21 cellular contexts compared by ENCODE assay signal in the genomic region with DNA sequence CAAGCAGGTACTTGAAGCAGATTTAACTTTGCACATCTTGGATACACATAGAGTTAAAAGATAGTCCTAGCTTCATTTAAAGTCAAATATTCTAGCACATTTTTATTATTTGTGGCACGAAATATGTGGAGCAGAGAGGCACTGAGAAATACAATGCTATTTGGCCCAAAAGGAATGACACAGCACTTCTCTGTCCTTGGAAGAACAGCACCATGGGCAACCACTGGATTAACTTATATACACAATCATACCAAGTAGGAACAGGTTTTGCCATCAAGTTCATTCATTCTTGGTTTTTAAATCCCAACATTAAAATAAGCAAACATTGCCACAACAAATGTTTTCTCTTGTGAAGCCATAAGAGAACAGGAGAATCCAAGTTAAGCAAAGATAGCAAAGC. TPM values are rescaled to one million over a fixed set of nuclear protein-coding genes. Genes with fewer than 3 reads are reported as not detected.
A peak's percentile ranks its signal among the peaks of the same experiment; 100 is the strongest.
DNase-seq lines count a peak whose midpoint lies in the region; ATAC-seq, FAIRE-seq and TF ChIP-seq lines count a peak whose summit lies in the region.
"Had no signal": no experiment of that assay in that cellular context is flagged by ENCODE, and none has a peak within 500 bp of the region (broad histone marks: within the 10 kb centered on the region; RNA-seq: fewer than 3 reads in every experiment).

No MANE protein-coding gene starts in this region.

- intact Hi-C loops in adrenal gland (cut with DNase I), result no loop called here

- dilution Hi-C loops in keratinocyte (cut with MboI; ENCODE audit: extremely low pct_ligation_motif_present, low sequenced_read_pairs), result no loop called here

- no peaks in the 10 kb centered on the region for H3K36me3 ChIP-seq in keratinocyte (ENCODE audit: control insufficient read depth in 2 of 2, extremely low read depth in 1 of 2, insufficient read depth in 2 of 2, low read length in 2 of 2)
- H3K36me3 ChIP-seq in adrenal gland (replicated peaks in 1 of 2), result no peaks in the 10 kb centered on the region
- H3K36me3 ChIP-seq: BLaER1, MG63 had no signal

- CTCF ChIA-PET in activated CD8-positive, alpha-beta memory T cell treated with anti-CD3 and anti-CD28 coated beads, Interleukin-2, amount 10 ng/mL, durations not matched to agents 7 days and 5 days (lab: Charles Lee), result interaction anchor here (1.7 kb wide), 1 partner anchor 10 kb away, joined by 5 read pairs; no protein-coding TSS in a partner anchor

- ATAC-seq in GM21390 (IDR thresholded peaks at IDR 0.05; ENCODE audit: unreplicated experiment), result no peak
- no peak for ATAC-seq in activated CD8-positive, alpha-beta memory T cell treated with anti-CD3 and anti-CD28 coated beads, Interleukin-2, amount 10 ng/mL, durations not matched to agents 7 days and 5 days
- ATAC-seq: GM12878 had no signal

- H3K27ac Mint-ChIP-seq in activated CD8-positive, alpha-beta memory T cell treated with anti-CD3 and anti-CD28 coated beads, Interleukin-2, amount 10 ng/mL, durations not matched to agents 7 days and 5 days, result no peak overlapping the region
- H3K27ac Mint-ChIP-seq: CD4-positive, alpha-beta memory T cell had no signal

- H3K4me1 ChIP-seq in keratinocyte (ENCODE audit: control insufficient read depth, extremely low read depth, insufficient read depth, low read length) (peaks cover 8% of the 10 kb centered on the region), adrenal gland (replicated peaks in 1 of 2) (no peaks in the 10 kb centered on the region)
- H3K4me1 ChIP-seq: BLaER1 had no signal

- H3K4me2 ChIP-seq in keratinocyte (ENCODE audit: control insufficient read depth, extremely low read depth, insufficient read depth, low read depth, low read length), result no peak overlapping the region
- H3K4me2 ChIP-seq: BLaER1 had no signal

- FAIRE-seq in GM19239 (lab: Jason Lieb, UNC) (peak; percentile 68), keratinocyte (lab: Jason Lieb, UNC) (no peak)
- FAIRE-seq: GM12878 had no signal

- H4K20me1 ChIP-seq in keratinocyte (ENCODE audit: control insufficient read depth, extremely low read depth, insufficient read depth, low read length), result no peaks in the 10 kb centered on the region
- H4K20me1 ChIP-seq: BLaER1 had no signal

- no peaks in the 10 kb centered on the region for H3K36me3 Mint-ChIP-seq in activated CD8-positive, alpha-beta memory T cell treated with anti-CD3 and anti-CD28 coated beads, Interleukin-2, amount 10 ng/mL, durations not matched to agents 7 days and 5 days
- H3K36me3 Mint-ChIP-seq: CD4-positive, alpha-beta memory T cell had no signal

- no peak for DNase-seq in GM19239 (ENCODE audit: insufficient read length, low spot score)
- peak; percentile 11 for DNase-seq in LHCN-M2 (ENCODE audit: low read depth)
- peak; percentile 17 for DNase-seq in epithelial cell of esophagus (ENCODE audit: low read depth)
- DNase-seq in keratinocyte (ENCODE audit: low read depth, low spot score), result no peak
- DNase-seq in activated CD8-positive, alpha-beta memory T cell treated with anti-CD3 and anti-CD28 coated beads, Interleukin-2, amount 10 ng/mL, durations not matched to agents 7 days and 5 days, result no peak
- no peak for DNase-seq in adrenal gland
- DNase-seq: CD4-positive, alpha-beta memory T cell; DMS153; EL; H7; Karpas-422; MG63; NCI-H1048; NCI-H1436; NCI-H1930; NCI-H226; NCI-H524 had no signal

- no peaks in the 10 kb centered on the region for H3K79me2 ChIP-seq in keratinocyte (ENCODE audit: control insufficient read depth, insufficient read depth, low read length)

- 67 to 79% (median 71%) methylated on average over 1 of the region's 1 CpG for WGBS in adrenal gland, 4 donors

- peaks cover 4% of the 10 kb centered on the region for H3K27me3 Mint-ChIP-seq in activated CD8-positive, alpha-beta memory T cell treated with anti-CD3 and anti-CD28 coated beads, Interleukin-2, amount 10 ng/mL, durations not matched to agents 7 days and 5 days

- H3K27ac ChIP-seq in keratinocyte (ENCODE audit: control insufficient read depth, insufficient read depth, low read length) (no peak overlapping the region), adrenal gland (no peak overlapping the region)
- H3K27ac ChIP-seq: BLaER1 had no signal

- H3K4me1 Mint-ChIP-seq in activated CD8-positive, alpha-beta memory T cell treated with anti-CD3 and anti-CD28 coated beads, Interleukin-2, amount 10 ng/mL, durations not matched to agents 7 days and 5 days, result peaks cover 5% of the 10 kb centered on the region

- H3K9me3 ChIP-seq in keratinocyte (ENCODE audit: control insufficient read depth, low read depth, low read length) (no peaks in the 10 kb centered on the region), adrenal gland (replicated peaks in 1 of 3) (no peaks in the 10 kb centered on the region)
- H3K9me3 ChIP-seq: BLaER1, MG63 had no signal

- H2AFZ ChIP-seq in keratinocyte (ENCODE audit: control insufficient read depth, low read length), result peak overlapping the region; percentile 10

- H3K27me3 ChIP-seq in keratinocyte (ENCODE audit: control insufficient read depth, extremely low read depth, insufficient read depth, low read length), result no peaks in the 10 kb centered on the region
- no peaks in the 10 kb centered on the region for H3K27me3 ChIP-seq in adrenal gland
- H3K27me3 ChIP-seq: BLaER1, MG63 had no signal

- H3K4me3 Mint-ChIP-seq in activated CD8-positive, alpha-beta memory T cell treated with anti-CD3 and anti-CD28 coated beads, Interleukin-2, amount 10 ng/mL, durations not matched to agents 7 days and 5 days, result no peak overlapping the region
- H3K4me3 Mint-ChIP-seq: CD4-positive, alpha-beta memory T cell had no signal

- H3K9me1 ChIP-seq in keratinocyte (ENCODE audit: control insufficient read depth, extremely low read depth, insufficient read depth, low read length), result no peaks in the 10 kb centered on the region

- H3K9ac ChIP-seq in keratinocyte (ENCODE audit: control insufficient read depth, extremely low read depth, insufficient read depth, low read length), result no peak overlapping the region
- H3K9ac ChIP-seq: BLaER1 had no signal

- TF ChIP-seq CTCF in epithelial cell of esophagus (IDR thresholded peaks at IDR 0.05; ENCODE audit: insufficient read depth, low read depth, low read length, missing control alignments) (no peak), keratinocyte (optimal IDR thresholded peaks at IDR 0.05 in 1 of 3, IDR thresholded peaks at IDR 0.05 in 1 of 3, conservative IDR thresholded peaks at IDR 0.05 in 1 of 3; ENCODE audit: extremely low read depth in 1 of 3, insufficient read depth in 2 of 3, low read length in 3 of 3) (no peak), adrenal gland (IDR thresholded peaks at IDR 0.05) (no peak)

- no peak for TF ChIP-seq POLR2A in adrenal gland (IDR thresholded peaks at IDR 0.05)

- H3K4me3 ChIP-seq in epithelial cell of esophagus (ENCODE audit: low read length) (no peak overlapping the region), keratinocyte (ENCODE audit: control insufficient read depth in 2 of 3, extremely low read depth in 1 of 3, insufficient read depth in 2 of 3, low read depth in 1 of 3, low read length in 3 of 3) (no peak overlapping the region), adrenal gland (no peak overlapping the region)
- H3K4me3 ChIP-seq: BLaER1, GM12878, MG63 had no signal

- no peaks in the 10 kb centered on the region for H3K9me3 Mint-ChIP-seq in activated CD8-positive, alpha-beta memory T cell treated with anti-CD3 and anti-CD28 coated beads, Interleukin-2, amount 10 ng/mL, durations not matched to agents 7 days and 5 days (ENCODE audit: low read depth)
- H3K9me3 Mint-ChIP-seq: CD4-positive, alpha-beta memory T cell had no signal

RNA-seq across cellular contexts. Expression of gene ENAM, which starts 0.9 kb away (rescaled TPM):
- total RNA-seq in LHCN-M2 (2014; rRNA removed) (0.06 TPM in 2 replicates), adrenal gland (not detected)
- 0.01 TPM for polyA plus RNA-seq in LHCN-M2 (2012)
- polyA plus RNA-seq in keratinocyte (not detected in 3 replicates), adrenal gland (under 1 TPM in 1 of 3 donors, not detected in 2; under 0.01 TPM)
- polyA plus RNA-seq in keratinocyte (2011; ENCODE audit: low read depth), result not detected
- polyA plus RNA-seq in keratinocyte (2011; cell fraction: cytosol; rRNA removed), result not detected in 2 replicates
- not detected in 2 replicates for polyA plus RNA-seq in keratinocyte (2011; cell fraction: nucleus; rRNA removed)
- polyA plus RNA-seq in keratinocyte (2012; ENCODE audit: low replicate concordance), result not detected in 2 replicates
- polyA minus RNA-seq in keratinocyte, result not detected in 3 replicates
- not detected for polyA minus RNA-seq in keratinocyte (2011; cell fraction: cytosol; rRNA and poly(A)+ RNA removed)
- not detected in 2 replicates for polyA minus RNA-seq in keratinocyte (2011; cell fraction: nucleus; rRNA and poly(A)+ RNA removed)
- not detected for total RNA-seq in activated CD8-positive, alpha-beta memory T cell treated with anti-CD3 and anti-CD28 coated beads, Interleukin-2, amount 10 ng/mL, durations not matched to agents 7 days and 5 days
- total RNA-seq: A673; CD4-positive, alpha-beta memory T cell; H7 had no signal
- polyA plus RNA-seq: CD4-positive, alpha-beta memory T cell had no signal

RNA-seq across cellular contexts. Expression of gene AMBN, which starts 35.6 kb away (rescaled TPM):
- total RNA-seq in LHCN-M2 (2014; rRNA removed) (not detected in 2 replicates), adrenal gland (not detected)
- not detected for polyA plus RNA-seq in LHCN-M2 (2012)
- polyA plus RNA-seq in keratinocyte (not detected in 3 replicates), adrenal gland (not detected)
- not detected for polyA plus RNA-seq in keratinocyte (2011; ENCODE audit: low read depth)
- not detected in 2 replicates for polyA plus RNA-seq in keratinocyte (2011; cell fraction: cytosol; rRNA removed)
- not detected in 2 replicates for polyA plus RNA-seq in keratinocyte (2011; cell fraction: nucleus; rRNA removed)
- polyA plus RNA-seq in keratinocyte (2012; ENCODE audit: low replicate concordance), result not detected in 2 replicates
- not detected in 3 replicates for polyA minus RNA-seq in keratinocyte
- polyA minus RNA-seq in keratinocyte (2011; cell fraction: cytosol; rRNA and poly(A)+ RNA removed), result not detected
- polyA minus RNA-seq in keratinocyte (2011; cell fraction: nucleus; rRNA and poly(A)+ RNA removed), result not detected in 2 replicates
- not detected for total RNA-seq in activated CD8-positive, alpha-beta memory T cell treated with anti-CD3 and anti-CD28 coated beads, Interleukin-2, amount 10 ng/mL, durations not matched to agents 7 days and 5 days
- total RNA-seq: CD4-positive, alpha-beta memory T cell; GM12878; H7 had no signal
- polyA plus RNA-seq: CD4-positive, alpha-beta memory T cell had no signal

RNA-seq across cellular contexts. Expression of gene JCHAIN, which starts 38.7 kb away (rescaled TPM):
- total RNA-seq in LHCN-M2 (2014; rRNA removed) (not detected in 2 replicates), adrenal gland (10 to 100 TPM in 1 of 8 donors, 1 to 10 TPM in 5, under 1 TPM in 1, not detected in 1; 0.97 to 24.9 (median 1.9) TPM)
- 0.10 TPM for polyA plus RNA-seq in LHCN-M2 (2012)
- polyA plus RNA-seq in keratinocyte (0.06 TPM in 1 of 3 replicates, not detected in the others), adrenal gland (100 to 1,000 TPM in 1 of 3 donors, 1 to 10 TPM in 1, under 1 TPM in 1; 0.98 to 124 (median 8.3) TPM)
- not detected for polyA plus RNA-seq in keratinocyte (2011; ENCODE audit: low read depth)
- polyA plus RNA-seq in keratinocyte (2011; cell fraction: cytosol; rRNA removed), result not detected in 2 replicates
- not detected in 2 replicates for polyA plus RNA-seq in keratinocyte (2011; cell fraction: nucleus; rRNA removed)
- polyA plus RNA-seq in keratinocyte (2012; ENCODE audit: low replicate concordance), result not detected in 2 replicates
- not detected in 3 replicates for polyA minus RNA-seq in keratinocyte
- polyA minus RNA-seq in keratinocyte (2011; cell fraction: cytosol; rRNA and poly(A)+ RNA removed), result not detected
- polyA minus RNA-seq in keratinocyte (2011; cell fraction: nucleus; rRNA and poly(A)+ RNA removed), result not detected in 2 replicates
- total RNA-seq in activated CD8-positive, alpha-beta memory T cell treated with anti-CD3 and anti-CD28 coated beads, Interleukin-2, amount 10 ng/mL, durations not matched to agents 7 days and 5 days, result not detected
- total RNA-seq: A673; CD4-positive, alpha-beta memory T cell; H7 had no signal

Comparison
In these comparisons a context has a peak if more than half of its experiments do, and no peak if none do; other contexts are left out.
1. DNase-seq: peak in LHCN-M2 (single experiment) and epithelial cell of esophagus (single experiment); none in GM19239 (single experiment), keratinocyte (single experiment), activated CD8-positive, alpha-beta memory T cell treated with anti-CD3 and anti-CD28 coated beads, Interleukin-2, amount 10 ng/mL, durations not matched to agents 7 days and 5 days (single experiment) and adrenal gland (0 of 7).